In the genomic region with DNA sequence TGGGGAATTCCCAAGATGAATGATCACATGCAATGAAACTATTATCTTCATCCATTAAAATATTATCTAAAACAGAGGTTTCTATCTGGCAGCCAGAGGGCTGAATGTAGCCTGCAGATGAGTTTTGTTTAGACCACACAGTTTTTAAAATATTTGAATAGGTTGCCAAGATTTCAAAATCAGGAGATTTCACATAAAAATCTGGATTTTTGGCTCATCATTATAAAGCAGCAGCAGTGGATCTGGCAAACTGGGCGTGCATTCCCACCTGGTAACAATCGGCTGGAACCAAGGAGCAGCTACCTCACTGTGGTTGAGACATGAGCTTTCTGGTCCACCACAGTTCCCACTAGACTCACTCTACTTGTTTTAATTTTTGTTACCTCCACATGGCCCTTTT, we compare ENCODE assay signal across 1 cellular context.
TF ChIP-seq lines count a peak whose summit lies in the region.

No MANE protein-coding gene starts in this region.

TF ChIP-seq in WTC11, 78 proteins besides CTCF, POLR2A, EP300 and RAD21 (continued from another document):
- TF ChIP-seq, protein P1, sequence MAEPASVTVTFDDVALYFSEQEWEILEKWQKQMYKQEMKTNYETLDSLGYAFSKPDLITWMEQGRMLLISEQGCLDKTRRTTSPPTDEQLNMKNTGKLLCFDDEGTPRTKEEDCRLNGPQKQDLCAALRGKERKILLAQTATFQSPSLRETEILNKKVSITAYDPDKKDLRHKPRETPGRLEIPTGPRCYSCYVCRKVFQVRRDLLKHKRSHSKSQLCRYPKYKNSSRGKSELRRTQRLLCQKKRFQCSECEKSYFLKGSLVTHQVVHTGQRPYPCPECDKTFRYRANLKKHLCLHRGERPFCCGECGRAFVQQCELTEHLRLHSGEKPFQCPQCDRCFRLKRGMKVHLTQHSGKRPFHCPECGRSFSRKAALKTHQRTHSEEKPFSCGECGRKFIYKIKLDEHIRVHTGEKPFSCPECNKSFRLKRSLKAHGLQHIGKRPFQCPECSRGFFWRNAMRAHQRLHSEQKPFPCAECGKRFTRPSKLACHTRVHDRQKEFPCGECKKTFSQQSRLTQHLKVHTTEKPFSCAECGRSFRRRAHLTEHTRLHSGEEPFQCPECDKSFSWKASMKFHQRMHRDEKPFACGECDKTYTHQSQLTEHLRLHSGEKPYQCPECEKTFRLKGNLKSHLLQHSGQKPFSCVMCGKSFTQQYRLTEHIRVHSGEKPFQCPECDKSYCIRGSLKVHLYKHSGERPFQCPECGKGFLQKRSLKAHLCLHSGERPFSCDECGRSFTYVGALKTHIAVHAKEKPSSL (CRISPR knock-in tag; conservative IDR thresholded peaks at IDR 0.05) = no peak
- TF ChIP-seq ZNF232 (CRISPR knock-in tag; IDR thresholded peaks at IDR 0.05) (no peak), ATF1 (CRISPR knock-in tag; IDR thresholded peaks at IDR 0.05) (no peak), ZBTB21 (CRISPR knock-in tag; IDR thresholded peaks at IDR 0.05; ENCODE audit: borderline replicate concordance) (no peak), MXD4 (CRISPR knock-in tag; IDR thresholded peaks at IDR 0.05; ENCODE audit: borderline replicate concordance) (no peak), SOX15 (CRISPR knock-in tag; IDR thresholded peaks at IDR 0.05) (no peak), PRRX2 (CRISPR knock-in tag; IDR thresholded peaks at IDR 0.05) (no peak)
- TF ChIP-seq, protein P2, sequence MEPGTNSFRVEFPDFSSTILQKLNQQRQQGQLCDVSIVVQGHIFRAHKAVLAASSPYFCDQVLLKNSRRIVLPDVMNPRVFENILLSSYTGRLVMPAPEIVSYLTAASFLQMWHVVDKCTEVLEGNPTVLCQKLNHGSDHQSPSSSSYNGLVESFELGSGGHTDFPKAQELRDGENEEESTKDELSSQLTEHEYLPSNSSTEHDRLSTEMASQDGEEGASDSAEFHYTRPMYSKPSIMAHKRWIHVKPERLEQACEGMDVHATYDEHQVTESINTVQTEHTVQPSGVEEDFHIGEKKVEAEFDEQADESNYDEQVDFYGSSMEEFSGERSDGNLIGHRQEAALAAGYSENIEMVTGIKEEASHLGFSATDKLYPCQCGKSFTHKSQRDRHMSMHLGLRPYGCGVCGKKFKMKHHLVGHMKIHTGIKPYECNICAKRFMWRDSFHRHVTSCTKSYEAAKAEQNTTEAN (CRISPR knock-in tag; IDR thresholded peaks at IDR 0.05) = no peak
